In genomic region chr3:192372001-192372400, GRCh38 we compare ENCODE assay signal across 17 cellular contexts.
"Had no signal": no experiment of that assay in that cellular context is flagged by ENCODE, and none has a peak within 500 bp of the region (broad histone marks: within the 10 kb centered on the region; RNA-seq: fewer than 3 reads in every experiment).

No MANE protein-coding gene starts in this region.

- H3K9me3 Mint-ChIP-seq: activated B cell treated with CpG ODN at 0.5 μM for 24 hours; activated CD4-positive, alpha-beta memory T cell treated with anti-CD3 and anti-CD28 coated beads for 36 hours; activated naive CD8-positive, alpha-beta T cell treated with anti-CD3 and anti-CD28 coated beads, Interleukin-2, amount 10 ng/mL, durations not matched to agents 7 days and 5 days; brain; stimulated activated naive CD8-positive, alpha-beta T cell treated with anti-CD3 and anti-CD28 coated beads, Interleukin-15, Interleukin-2, amounts not matched to agents 100 ng/mL and 50 ng/mL, for 24 hours; type B pancreatic cell had no signal

- H3K27ac Mint-ChIP-seq: activated B cell treated with CpG ODN at 0.5 μM for 24 hours; activated CD4-positive, alpha-beta memory T cell treated with anti-CD3 and anti-CD28 coated beads for 36 hours; activated naive CD8-positive, alpha-beta T cell treated with anti-CD3 and anti-CD28 coated beads, Interleukin-2, amount 10 ng/mL, durations not matched to agents 7 days and 5 days; stimulated activated naive CD8-positive, alpha-beta T cell treated with anti-CD3 and anti-CD28 coated beads, Interleukin-15, Interleukin-2, amounts not matched to agents 100 ng/mL and 50 ng/mL, for 24 hours; type B pancreatic cell had no signal

- H3K4me3 Mint-ChIP-seq: activated B cell treated with CpG ODN at 0.5 μM for 24 hours; activated CD4-positive, alpha-beta memory T cell treated with anti-CD3 and anti-CD28 coated beads for 36 hours; activated naive CD8-positive, alpha-beta T cell treated with anti-CD3 and anti-CD28 coated beads, Interleukin-2, amount 10 ng/mL, durations not matched to agents 7 days and 5 days; stimulated activated naive CD8-positive, alpha-beta T cell treated with anti-CD3 and anti-CD28 coated beads, Interleukin-15, Interleukin-2, amounts not matched to agents 100 ng/mL and 50 ng/mL, for 24 hours; type B pancreatic cell had no signal

- H3K4me3 ChIP-seq: gastrocnemius medialis, heart left ventricle, left lung, right atrium auricular region had no signal

- H3K36me3 ChIP-seq: gastrocnemius medialis, heart left ventricle, left lung, right atrium auricular region had no signal

- H3K9me3 ChIP-seq: gastrocnemius medialis, heart left ventricle, left lung, right atrium auricular region had no signal

- H3K4me1 Mint-ChIP-seq: activated B cell treated with CpG ODN at 0.5 μM for 24 hours; activated naive CD8-positive, alpha-beta T cell treated with anti-CD3 and anti-CD28 coated beads, Interleukin-2, amount 10 ng/mL, durations not matched to agents 7 days and 5 days had no signal

- H3K4me1 ChIP-seq: gastrocnemius medialis, left lung had no signal

- H3K27ac ChIP-seq: gastrocnemius medialis, heart left ventricle, left lung, right atrium auricular region had no signal

- H3K27me3 Mint-ChIP-seq: activated CD4-positive, alpha-beta memory T cell treated with anti-CD3 and anti-CD28 coated beads for 36 hours; activated naive CD8-positive, alpha-beta T cell treated with anti-CD3 and anti-CD28 coated beads, Interleukin-2, amount 10 ng/mL, durations not matched to agents 7 days and 5 days; brain; stimulated activated naive CD8-positive, alpha-beta T cell treated with anti-CD3 and anti-CD28 coated beads, Interleukin-15, Interleukin-2, amounts not matched to agents 100 ng/mL and 50 ng/mL, for 24 hours had no signal

- DNase-seq: activated B cell treated with CpG ODN at 0.5 μM for 24 hours; activated CD4-positive, alpha-beta memory T cell treated with anti-CD3 and anti-CD28 coated beads for 36 hours; activated CD4-positive, alpha-beta T cell treated with anti-CD3 and anti-CD28 coated beads for 4 hours; activated naive CD4-positive, alpha-beta T cell; activated naive CD8-positive, alpha-beta T cell treated with anti-CD3 and anti-CD28 coated beads, Interleukin-2, amount 10 ng/mL, durations not matched to agents 7 days and 5 days; cortex of kidney; gastrocnemius medialis; heart left ventricle; left lung; mammary epithelial cell; occipital lobe; stimulated activated CD4-positive, alpha-beta T cell treated with anti-CD3 and anti-CD28 coated beads, Interleukin-15, amount 100 ng/mL, for 24 hours; stimulated activated CD4-positive, alpha-beta T cell treated with anti-CD3 and anti-CD28 coated beads, Interleukin-2, amount 100 ng/mL, for 48 hours had no signal

- ATAC-seq: gastrocnemius medialis, left lung had no signal

- H3K36me3 Mint-ChIP-seq: activated CD4-positive, alpha-beta memory T cell treated with anti-CD3 and anti-CD28 coated beads for 36 hours; activated naive CD8-positive, alpha-beta T cell treated with anti-CD3 and anti-CD28 coated beads, Interleukin-2, amount 10 ng/mL, durations not matched to agents 7 days and 5 days; brain; type B pancreatic cell had no signal
